In genomic region chr4:91758487-91758886, GRCh38 we compare ENCODE assay signal across 2 cellular contexts.
TF ChIP-seq lines count a peak whose summit lies in the region.

No MANE protein-coding gene starts in this region.

TF ChIP-seq in HCT116, 20 proteins besides CTCF, POLR2A, EP300 and RAD21 (continued from another document):
- TF ChIP-seq YY1 (IDR thresholded peaks at IDR 0.05; ENCODE audit: extremely low read depth, insufficient replicate concordance, low read depth, low read length), result no peak
- no peak for TF ChIP-seq EZH2phosphoT487 (IDR thresholded peaks at IDR 0.05; ENCODE audit: borderline replicate concordance)
- TF ChIP-seq, protein P1, sequence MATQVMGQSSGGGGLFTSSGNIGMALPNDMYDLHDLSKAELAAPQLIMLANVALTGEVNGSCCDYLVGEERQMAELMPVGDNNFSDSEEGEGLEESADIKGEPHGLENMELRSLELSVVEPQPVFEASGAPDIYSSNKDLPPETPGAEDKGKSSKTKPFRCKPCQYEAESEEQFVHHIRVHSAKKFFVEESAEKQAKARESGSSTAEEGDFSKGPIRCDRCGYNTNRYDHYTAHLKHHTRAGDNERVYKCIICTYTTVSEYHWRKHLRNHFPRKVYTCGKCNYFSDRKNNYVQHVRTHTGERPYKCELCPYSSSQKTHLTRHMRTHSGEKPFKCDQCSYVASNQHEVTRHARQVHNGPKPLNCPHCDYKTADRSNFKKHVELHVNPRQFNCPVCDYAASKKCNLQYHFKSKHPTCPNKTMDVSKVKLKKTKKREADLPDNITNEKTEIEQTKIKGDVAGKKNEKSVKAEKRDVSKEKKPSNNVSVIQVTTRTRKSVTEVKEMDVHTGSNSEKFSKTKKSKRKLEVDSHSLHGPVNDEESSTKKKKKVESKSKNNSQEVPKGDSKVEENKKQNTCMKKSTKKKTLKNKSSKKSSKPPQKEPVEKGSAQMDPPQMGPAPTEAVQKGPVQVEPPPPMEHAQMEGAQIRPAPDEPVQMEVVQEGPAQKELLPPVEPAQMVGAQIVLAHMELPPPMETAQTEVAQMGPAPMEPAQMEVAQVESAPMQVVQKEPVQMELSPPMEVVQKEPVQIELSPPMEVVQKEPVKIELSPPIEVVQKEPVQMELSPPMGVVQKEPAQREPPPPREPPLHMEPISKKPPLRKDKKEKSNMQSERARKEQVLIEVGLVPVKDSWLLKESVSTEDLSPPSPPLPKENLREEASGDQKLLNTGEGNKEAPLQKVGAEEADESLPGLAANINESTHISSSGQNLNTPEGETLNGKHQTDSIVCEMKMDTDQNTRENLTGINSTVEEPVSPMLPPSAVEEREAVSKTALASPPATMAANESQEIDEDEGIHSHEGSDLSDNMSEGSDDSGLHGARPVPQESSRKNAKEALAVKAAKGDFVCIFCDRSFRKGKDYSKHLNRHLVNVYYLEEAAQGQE (IDR thresholded peaks at IDR 0.05; ENCODE audit: low read depth), result no peak
- no peak for TF ChIP-seq SIN3A (IDR thresholded peaks at IDR 0.05; ENCODE audit: low read depth)
- no peak for TF ChIP-seq SRF (IDR thresholded peaks at IDR 0.05; ENCODE audit: low read depth)
- no peak for TF ChIP-seq ZBTB33 (IDR thresholded peaks at IDR 0.05; ENCODE audit: extremely low read depth, insufficient replicate concordance, low read length)
- peak; percentile 62; the same call in 1 of the 2 replicates for TF ChIP-seq CBX3 (IDR thresholded peaks at IDR 0.05; ENCODE audit: low read depth)
- TF ChIP-seq TCF7L2 (IDR thresholded peaks at IDR 0.05; ENCODE audit: borderline replicate concordance, extremely low read depth, insufficient read depth, insufficient read length), result peak; percentile 50
- no peak for TF ChIP-seq ELF1 (IDR thresholded peaks at IDR 0.05; ENCODE audit: borderline replicate concordance, low read depth)
- TF ChIP-seq ZNF274 (IDR thresholded peaks at IDR 0.05; ENCODE audit: low read depth, low read length), result no peak
- peak; percentile 52 for TF ChIP-seq SP1 (IDR thresholded peaks at IDR 0.05; ENCODE audit: low read depth)
- TF ChIP-seq POLR2AphosphoS5 (IDR thresholded peaks at IDR 0.05; ENCODE audit: low read depth, low read length), result no peak

TF ChIP-seq in GM12878, 131 proteins besides CTCF, POLR2A, EP300 and RAD21 (continued from another document):
- TF ChIP-seq, protein P2, sequence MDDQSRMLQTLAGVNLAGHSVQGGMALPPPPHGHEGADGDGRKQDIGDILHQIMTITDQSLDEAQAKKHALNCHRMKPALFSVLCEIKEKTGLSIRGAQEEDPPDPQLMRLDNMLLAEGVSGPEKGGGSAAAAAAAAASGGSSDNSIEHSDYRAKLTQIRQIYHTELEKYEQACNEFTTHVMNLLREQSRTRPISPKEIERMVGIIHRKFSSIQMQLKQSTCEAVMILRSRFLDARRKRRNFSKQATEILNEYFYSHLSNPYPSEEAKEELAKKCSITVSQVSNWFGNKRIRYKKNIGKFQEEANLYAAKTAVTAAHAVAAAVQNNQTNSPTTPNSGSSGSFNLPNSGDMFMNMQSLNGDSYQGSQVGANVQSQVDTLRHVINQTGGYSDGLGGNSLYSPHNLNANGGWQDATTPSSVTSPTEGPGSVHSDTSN (IDR thresholded peaks at IDR 0.05; ENCODE audit: insufficient replicate concordance, low read depth, low read length), result no peak
- TF ChIP-seq BCL3 (IDR thresholded peaks at IDR 0.05; ENCODE audit: borderline replicate concordance, insufficient read depth, low read depth, low read length, poor library complexity, severe bottlenecking), result no peak
- TF ChIP-seq LARP7 (IDR thresholded peaks at IDR 0.05), result no peak
